In the genomic region with DNA sequence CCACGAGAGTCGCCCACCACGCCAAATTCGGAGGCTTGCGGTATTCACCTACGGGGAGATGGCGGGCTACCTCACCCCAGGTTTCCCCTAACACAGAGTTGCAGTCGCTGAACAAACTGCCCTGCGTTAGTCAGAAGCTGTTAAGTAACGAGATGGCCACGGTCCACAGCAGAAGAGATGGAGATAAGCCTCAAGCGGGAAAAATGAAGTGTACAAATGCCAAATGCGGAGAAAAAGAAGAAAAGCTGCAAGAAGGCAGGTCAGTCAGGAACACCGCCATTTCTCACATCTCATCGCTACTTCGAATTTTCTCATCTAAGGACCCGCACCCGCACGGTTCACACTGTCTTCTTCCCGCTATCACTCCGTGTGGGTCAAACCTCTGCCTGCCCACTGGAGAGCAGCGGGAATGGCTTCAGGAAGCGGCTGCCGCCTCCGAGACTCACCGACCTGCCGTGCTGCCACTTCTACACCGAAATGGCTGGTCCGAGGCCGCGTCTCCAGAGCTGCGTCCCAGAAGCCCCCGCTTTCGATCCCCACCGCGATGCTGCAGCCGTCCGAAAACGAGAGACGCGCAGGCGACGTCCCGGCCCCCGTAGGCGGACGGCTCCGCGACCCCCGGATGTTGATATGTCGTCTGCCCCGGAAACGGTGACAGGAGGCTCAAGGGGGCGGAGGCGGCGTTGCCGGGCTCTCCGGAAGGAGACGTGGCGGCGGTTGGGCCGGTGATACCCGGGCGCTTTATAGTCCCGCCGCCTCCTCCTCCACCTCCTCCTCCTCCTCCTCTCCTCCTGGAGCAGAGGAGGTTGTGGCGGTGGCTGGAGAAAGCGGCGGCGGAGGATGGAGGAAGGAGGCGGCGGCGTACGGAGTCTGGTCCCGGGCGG, we compare ENCODE assay signal across 8 cellular contexts.
DNase-seq lines count a peak whose midpoint lies in the region; ATAC-seq and TF ChIP-seq lines count a peak whose summit lies in the region.

A gene with protein sequence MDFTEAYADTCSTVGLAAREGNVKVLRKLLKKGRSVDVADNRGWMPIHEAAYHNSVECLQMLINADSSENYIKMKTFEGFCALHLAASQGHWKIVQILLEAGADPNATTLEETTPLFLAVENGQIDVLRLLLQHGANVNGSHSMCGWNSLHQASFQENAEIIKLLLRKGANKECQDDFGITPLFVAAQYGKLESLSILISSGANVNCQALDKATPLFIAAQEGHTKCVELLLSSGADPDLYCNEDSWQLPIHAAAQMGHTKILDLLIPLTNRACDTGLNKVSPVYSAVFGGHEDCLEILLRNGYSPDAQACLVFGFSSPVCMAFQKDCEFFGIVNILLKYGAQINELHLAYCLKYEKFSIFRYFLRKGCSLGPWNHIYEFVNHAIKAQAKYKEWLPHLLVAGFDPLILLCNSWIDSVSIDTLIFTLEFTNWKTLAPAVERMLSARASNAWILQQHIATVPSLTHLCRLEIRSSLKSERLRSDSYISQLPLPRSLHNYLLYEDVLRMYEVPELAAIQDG (minus strand): TSS at position 583 of the 884 bp plus-strand sequence. CDS start 21,381 bp downstream, outside the sequence.
A gene with protein sequence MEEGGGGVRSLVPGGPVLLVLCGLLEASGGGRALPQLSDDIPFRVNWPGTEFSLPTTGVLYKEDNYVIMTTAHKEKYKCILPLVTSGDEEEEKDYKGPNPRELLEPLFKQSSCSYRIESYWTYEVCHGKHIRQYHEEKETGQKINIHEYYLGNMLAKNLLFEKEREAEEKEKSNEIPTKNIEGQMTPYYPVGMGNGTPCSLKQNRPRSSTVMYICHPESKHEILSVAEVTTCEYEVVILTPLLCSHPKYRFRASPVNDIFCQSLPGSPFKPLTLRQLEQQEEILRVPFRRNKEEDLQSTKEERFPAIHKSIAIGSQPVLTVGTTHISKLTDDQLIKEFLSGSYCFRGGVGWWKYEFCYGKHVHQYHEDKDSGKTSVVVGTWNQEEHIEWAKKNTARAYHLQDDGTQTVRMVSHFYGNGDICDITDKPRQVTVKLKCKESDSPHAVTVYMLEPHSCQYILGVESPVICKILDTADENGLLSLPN (plus strand): TSS at position 674 of the 884 bp plus-strand sequence. CDS start 167 bp downstream, at position 841.

- ATAC-seq in GM19025 (IDR thresholded peaks at IDR 0.05; ENCODE audit: low read depth, unreplicated experiment): peak; percentile 98
- ATAC-seq in HG03280 (IDR thresholded peaks at IDR 0.05; ENCODE audit: unreplicated experiment): peak; percentile 95
- ATAC-seq in activated CD4-positive, CD25-positive, alpha-beta regulatory T cell treated with anti-CD3 and anti-CD28 coated beads, Interleukin-2, amount 50 U/mL, for 24 hours: peak; percentile 92 to 93
- ATAC-seq in central memory CD8-positive, alpha-beta T cell (replicated peaks; ENCODE audit: extremely low read depth, poor library complexity, severe bottlenecking): peak; percentile 93

- H3K4me1 Mint-ChIP-seq in central memory CD8-positive, alpha-beta T cell: peaks cover 34% of the 10 kb centered on the region

- peak; percentile 37 for DNase-seq in AG09309 (ENCODE audit: low read depth)
- DNase-seq in NCI-H446 (lab: John Stamatoyannopoulos, UW): peak; percentile 53 to 88
- DNase-seq in central memory CD8-positive, alpha-beta T cell (ENCODE audit: low spot score in 2 of 2): peak; percentile 79 to 81
- peak; percentile 96 for DNase-seq in islet precursor cell
- peak; percentile 66 to 81 (median 79) for DNase-seq in stimulated activated CD4-positive, alpha-beta T cell treated with anti-CD3 and anti-CD28 coated beads, Interleukin-12 subunit alpha, Interleukin-12 subunit beta, amount 100 ng/mL, for 48 hours (ENCODE audit: low read depth in 2 of 3, low spot score in 1 of 3)

- TF ChIP-seq CTCF in AG09309 (IDR thresholded peaks at IDR 0.05; ENCODE audit: control insufficient read depth, insufficient read depth, low read depth, low read length, missing control alignments): no peak

- H3K4me3 ChIP-seq in AG09309 (ENCODE audit: control insufficient read depth, low read depth, low read length): peak within 1 kb of the TSS; percentile 85

- H3K27me3 Mint-ChIP-seq in central memory CD8-positive, alpha-beta T cell: no peaks in the 10 kb centered on the region

- peaks cover 27% of the 10 kb centered on the region for H3K36me3 Mint-ChIP-seq in central memory CD8-positive, alpha-beta T cell (ENCODE audit: insufficient read depth)

- H3K4me3 Mint-ChIP-seq in central memory CD8-positive, alpha-beta T cell: peak within 1 kb of the TSS; percentile 99

- H3K27ac Mint-ChIP-seq in central memory CD8-positive, alpha-beta T cell (ENCODE audit: low read depth): peak within 1 kb of the TSS; percentile 96

- H3K9me3 Mint-ChIP-seq in central memory CD8-positive, alpha-beta T cell: no peaks in the 10 kb centered on the region

Comparison
In these comparisons a context has a peak if more than half of its experiments do, and no peak if none do; other contexts are left out.
1. Peak in every context shown above with its lines: DNase-seq, ATAC-seq and H3K4me3 ChIP-seq.
2. DNase-seq: peak in every context shown above with its lines; median percentile 96 in islet precursor cell; 80 in central memory CD8-positive, alpha-beta T cell; 79 in stimulated activated CD4-positive, alpha-beta T cell treated with anti-CD3 and anti-CD28 coated beads, Interleukin-12 subunit alpha, Interleukin-12 subunit beta, amount 100 ng/mL, for 48 hours; 70 in NCI-H446; 37 in AG09309.